In the genomic region with DNA sequence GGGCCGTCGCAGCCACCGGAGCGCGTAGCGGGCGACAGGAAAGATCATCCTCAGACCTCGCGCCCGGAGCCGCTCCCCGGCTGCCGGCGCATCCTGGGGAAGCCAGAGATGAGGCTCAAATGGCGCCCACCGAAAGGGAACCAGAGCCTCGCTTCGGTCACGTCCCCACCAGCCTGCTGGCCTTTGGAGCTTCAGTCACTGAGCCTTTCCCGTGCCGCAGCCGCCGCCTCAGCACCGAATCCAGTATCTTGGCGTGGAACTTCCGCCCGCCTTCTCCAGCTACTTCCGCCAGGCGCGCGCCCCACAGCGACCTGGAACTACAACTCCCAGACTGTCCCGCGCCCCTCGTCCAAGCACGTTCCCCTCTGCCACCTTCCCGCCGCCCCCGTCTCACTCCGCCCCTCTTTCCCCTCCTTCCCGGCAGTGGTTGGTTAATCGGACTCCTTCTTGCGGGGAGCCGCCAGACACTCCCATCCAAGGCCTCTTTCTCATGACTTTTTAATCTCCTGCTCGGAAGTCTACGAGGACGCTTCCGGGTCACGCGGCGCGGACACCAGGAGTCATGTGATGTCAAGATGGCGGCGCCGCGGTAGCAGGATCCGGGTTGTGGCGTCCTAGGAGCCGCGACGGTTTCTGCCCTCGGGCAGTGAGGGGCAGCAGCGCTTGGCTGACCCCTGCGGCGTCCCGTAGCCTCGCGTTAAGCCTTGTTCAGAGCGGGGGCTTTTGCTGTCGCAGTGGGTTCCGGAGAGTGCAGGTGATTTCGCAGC, we compare ENCODE assay signal across 8 cellular contexts. TPM values are rescaled to one million over a fixed set of nuclear protein-coding genes. Genes with fewer than 3 reads are reported as not detected.
DNase-seq lines count a peak whose midpoint lies in the region; ATAC-seq and TF ChIP-seq lines count a peak whose summit lies in the region.

A gene with protein sequence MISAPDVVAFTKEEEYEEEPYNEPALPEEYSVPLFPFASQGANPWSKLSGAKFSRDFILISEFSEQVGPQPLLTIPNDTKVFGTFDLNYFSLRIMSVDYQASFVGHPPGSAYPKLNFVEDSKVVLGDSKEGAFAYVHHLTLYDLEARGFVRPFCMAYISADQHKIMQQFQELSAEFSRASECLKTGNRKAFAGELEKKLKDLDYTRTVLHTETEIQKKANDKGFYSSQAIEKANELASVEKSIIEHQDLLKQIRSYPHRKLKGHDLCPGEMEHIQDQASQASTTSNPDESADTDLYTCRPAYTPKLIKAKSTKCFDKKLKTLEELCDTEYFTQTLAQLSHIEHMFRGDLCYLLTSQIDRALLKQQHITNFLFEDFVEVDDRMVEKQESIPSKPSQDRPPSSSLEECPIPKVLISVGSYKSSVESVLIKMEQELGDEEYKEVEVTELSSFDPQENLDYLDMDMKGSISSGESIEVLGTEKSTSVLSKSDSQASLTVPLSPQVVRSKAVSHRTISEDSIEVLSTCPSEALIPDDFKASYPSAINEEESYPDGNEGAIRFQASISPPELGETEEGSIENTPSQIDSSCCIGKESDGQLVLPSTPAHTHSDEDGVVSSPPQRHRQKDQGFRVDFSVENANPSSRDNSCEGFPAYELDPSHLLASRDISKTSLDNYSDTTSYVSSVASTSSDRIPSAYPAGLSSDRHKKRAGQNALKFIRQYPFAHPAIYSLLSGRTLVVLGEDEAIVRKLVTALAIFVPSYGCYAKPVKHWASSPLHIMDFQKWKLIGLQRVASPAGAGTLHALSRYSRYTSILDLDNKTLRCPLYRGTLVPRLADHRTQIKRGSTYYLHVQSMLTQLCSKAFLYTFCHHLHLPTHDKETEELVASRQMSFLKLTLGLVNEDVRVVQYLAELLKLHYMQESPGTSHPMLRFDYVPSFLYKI (plus strand): TSS at position 563 of the 767 bp plus-strand sequence. CDS start 497 bp downstream, outside the sequence.
A gene with protein sequence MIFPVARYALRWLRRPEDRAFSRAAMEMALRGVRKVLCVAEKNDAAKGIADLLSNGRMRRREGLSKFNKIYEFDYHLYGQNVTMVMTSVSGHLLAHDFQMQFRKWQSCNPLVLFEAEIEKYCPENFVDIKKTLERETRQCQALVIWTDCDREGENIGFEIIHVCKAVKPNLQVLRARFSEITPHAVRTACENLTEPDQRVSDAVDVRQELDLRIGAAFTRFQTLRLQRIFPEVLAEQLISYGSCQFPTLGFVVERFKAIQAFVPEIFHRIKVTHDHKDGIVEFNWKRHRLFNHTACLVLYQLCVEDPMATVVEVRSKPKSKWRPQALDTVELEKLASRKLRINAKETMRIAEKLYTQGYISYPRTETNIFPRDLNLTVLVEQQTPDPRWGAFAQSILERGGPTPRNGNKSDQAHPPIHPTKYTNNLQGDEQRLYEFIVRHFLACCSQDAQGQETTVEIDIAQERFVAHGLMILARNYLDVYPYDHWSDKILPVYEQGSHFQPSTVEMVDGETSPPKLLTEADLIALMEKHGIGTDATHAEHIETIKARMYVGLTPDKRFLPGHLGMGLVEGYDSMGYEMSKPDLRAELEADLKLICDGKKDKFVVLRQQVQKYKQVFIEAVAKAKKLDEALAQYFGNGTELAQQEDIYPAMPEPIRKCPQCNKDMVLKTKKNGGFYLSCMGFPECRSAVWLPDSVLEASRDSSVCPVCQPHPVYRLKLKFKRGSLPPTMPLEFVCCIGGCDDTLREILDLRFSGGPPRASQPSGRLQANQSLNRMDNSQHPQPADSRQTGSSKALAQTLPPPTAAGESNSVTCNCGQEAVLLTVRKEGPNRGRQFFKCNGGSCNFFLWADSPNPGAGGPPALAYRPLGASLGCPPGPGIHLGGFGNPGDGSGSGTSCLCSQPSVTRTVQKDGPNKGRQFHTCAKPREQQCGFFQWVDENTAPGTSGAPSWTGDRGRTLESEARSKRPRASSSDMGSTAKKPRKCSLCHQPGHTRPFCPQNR (minus strand): TSS at position 264 of the 767 bp plus-strand sequence. CDS start 216 bp downstream, at position 48.

- H3K27ac ChIP-seq in C4-2B (peak within 1 kb of the TSS; percentile 92), left lung (peak within 1 kb of the TSS; percentile 86 to 99)

- ATAC-seq in GM19395 (IDR thresholded peaks at IDR 0.05; ENCODE audit: unreplicated experiment): peak; percentile 79
- peak; percentile 73 for ATAC-seq in HG03565 (IDR thresholded peaks at IDR 0.05; ENCODE audit: unreplicated experiment)
- ATAC-seq in left lung: peak; percentile 98

- no peaks in the 10 kb centered on the region for H3K27me3 ChIP-seq in left lung

- H3K4me3 ChIP-seq in left lung: peak within 1 kb of the TSS; percentile 78 to 87

- intact Hi-C loops in left lung (cut with DNase I): no loop called here

- H3K36me3 ChIP-seq in left lung: peaks cover 0 to 54% of the 10 kb centered on the region in 2 donors

- no peaks in the 10 kb centered on the region for H3K9me3 ChIP-seq in left lung

- peaks cover 50 to 83% of the 10 kb centered on the region in 2 donors for H3K4me1 ChIP-seq in left lung

- DNase-seq in NCI-H774 (lab: John Stamatoyannopoulos, UW) (peak; percentile 70), dermis blood vessel endothelial cell (peak; percentile 98), left lung (peak; percentile 99)
- peak; percentile 99 for DNase-seq in activated CD4-positive, alpha-beta T cell treated with anti-CD3 and anti-CD28 coated beads, Interleukin-2, amount 50 U/mL, for 4 hours
- DNase-seq in stimulated activated CD4-positive, alpha-beta T cell treated with anti-CD3 and anti-CD28 coated beads, Interleukin-2, amount 100 ng/mL, for 48 hours: peak; percentile 94

- no peak for TF ChIP-seq CTCF in C4-2B (conservative IDR thresholded peaks at IDR 0.05)
- TF ChIP-seq CTCF in left lung (IDR thresholded peaks at IDR 0.05): no peak

RNA-seq across cellular contexts. Expression of the first gene that starts in this region (rescaled TPM):
- 18.7 and 28.8 TPM in 2 replicates for total RNA-seq in dermis blood vessel endothelial cell
- total RNA-seq in left lung: 10 to 100 TPM; 16.7 to 23.4 TPM

RNA-seq across cellular contexts. Expression of the second gene that starts in this region (rescaled TPM):
- total RNA-seq in dermis blood vessel endothelial cell (26.8 and 47.0 TPM in 2 replicates), left lung (10 to 100 TPM; 24.7 to 43.8 TPM)

Comparison
In these comparisons a context has a peak if more than half of its experiments do, and no peak if none do; other contexts are left out.
1. Peak in every context shown above with its lines: DNase-seq, ATAC-seq, H3K4me3 ChIP-seq and H3K27ac ChIP-seq.